Comparison of ENCODE assay signal across 25 cellular contexts in genomic region chr4:2968381-2968780, GRCh38. TPM values are rescaled to one million over a fixed set of nuclear protein-coding genes. Genes with fewer than 3 reads are reported as not detected.
DNase-seq lines count a peak whose midpoint lies in the region; ATAC-seq and TF ChIP-seq lines count a peak whose summit lies in the region.
"Had no signal": no experiment of that assay in that cellular context is flagged by ENCODE, and none has a peak within 500 bp of the region (broad histone marks: within the 10 kb centered on the region; RNA-seq: fewer than 3 reads in every experiment).

No MANE protein-coding gene starts in this region.

- ATAC-seq in WTC11 = no peak
- ATAC-seq: CD8-positive, alpha-beta T cell had no signal

- H3K4me3 Mint-ChIP-seq in activated CD4-positive, alpha-beta T cell treated with anti-CD3 and anti-CD28 coated beads, Interleukin-2, amount 10 ng/mL, durations not matched to agents 24 days and 14 days = no peak overlapping the region
- no peak overlapping the region for H3K4me3 Mint-ChIP-seq in WTC11
- H3K4me3 Mint-ChIP-seq in CD8-positive, alpha-beta memory T cell = peak overlapping the region in 1 of 7 donors; percentile 55
- H3K4me3 Mint-ChIP-seq: B cell; CD8-positive, alpha-beta T cell had no signal

- peaks cover 3% of the 10 kb centered on the region for H4K20me1 ChIP-seq in osteoblast (ENCODE audit: insufficient read depth, low read length)

- no peak overlapping the region for H3K4me3 ChIP-seq in choroid plexus epithelial cell (ENCODE audit: low read depth, low read length)
- no peak overlapping the region for H3K4me3 ChIP-seq in CD8-positive, alpha-beta memory T cell (ENCODE audit: low read length)
- H3K4me3 ChIP-seq in osteoblast (ENCODE audit: insufficient read depth, low read length) = no peak overlapping the region
- H3K4me3 ChIP-seq: SJSA1 had no signal

- H2AFZ ChIP-seq in osteoblast (ENCODE audit: low read length) = no peak overlapping the region

- peaks cover 8% of the 10 kb centered on the region for H3K4me1 ChIP-seq in CD8-positive, alpha-beta memory T cell (ENCODE audit: insufficient read depth, low read length)
- H3K4me1 ChIP-seq in osteoblast (ENCODE audit: insufficient read depth, low read length) = peaks cover 9% of the 10 kb centered on the region
- H3K4me1 ChIP-seq: SJSA1 had no signal

- H3K36me3 ChIP-seq in CD8-positive, alpha-beta memory T cell (ENCODE audit: insufficient read depth, low read length) = no peaks in the 10 kb centered on the region
- no peaks in the 10 kb centered on the region for H3K36me3 ChIP-seq in osteoblast (ENCODE audit: insufficient read depth, low read length)
- H3K36me3 ChIP-seq: SJSA1 had no signal

- intact Hi-C loops in activated CD4-positive, alpha-beta T cell treated with anti-CD3 and anti-CD28 coated beads, Interleukin-2, amount 10 ng/mL, durations not matched to agents 24 days and 14 days (cut with micrococcal nuclease) = no loop called here

- DNase-seq in NCI-H226 = peak; percentile 33
- DNase-seq in choroid plexus epithelial cell (ENCODE audit: low read depth) = peak; percentile 62
- DNase-seq in iris pigment epithelial cell (ENCODE audit: low read depth) = peak; percentile 56
- DNase-seq in renal cortical epithelial cell (ENCODE audit: low read depth) = peak; percentile 57
- no peak for DNase-seq in activated CD4-positive, alpha-beta T cell treated with anti-CD3 and anti-CD28 coated beads, Interleukin-2, amount 10 ng/mL, durations not matched to agents 24 days and 14 days
- no peak for DNase-seq in WTC11 (ENCODE audit: low spot score)
- no peak for DNase-seq in CD8-positive, alpha-beta memory T cell
- no peak for DNase-seq in osteoblast (ENCODE audit: insufficient read length, low spot score, missing footprints)
- DNase-seq: Calu3; CD8-positive, alpha-beta T cell; DMS153; DND-41; NCI-H1105; NCI-H1436 treated with DMSO at 0.1 percent for 48 hours; NCI-H187 treated with DMSO at 0.1 percent for 48 hours; NCI-H2107; NCI-H446 treated with DMSO at 0.1 percent for 48 hours; NCI-H526; NCI-H82; Right ventricle myocardium superior; RPMI8226 had no signal

- POLR2A ChIA-PET in WTC11 (lab: Charles Lee) = no interaction called here
- POLR2A ChIA-PET in CD8-positive, alpha-beta memory T cell (lab: Charles Lee) = no interaction called here

- peaks cover 6% of the 10 kb centered on the region for H3K4me1 Mint-ChIP-seq in activated CD4-positive, alpha-beta T cell treated with anti-CD3 and anti-CD28 coated beads, Interleukin-2, amount 10 ng/mL, durations not matched to agents 24 days and 14 days
- peaks cover 8% of the 10 kb centered on the region for H3K4me1 Mint-ChIP-seq in WTC11
- peaks cover 4 to 9% (median 6%) of the 10 kb centered on the region in 3 donors for H3K4me1 Mint-ChIP-seq in CD8-positive, alpha-beta memory T cell

- H3K79me2 ChIP-seq in osteoblast (ENCODE audit: insufficient read depth, low read length) = peaks cover 22% of the 10 kb centered on the region

- CTCF ChIA-PET in WTC11 (lab: Charles Lee) = interaction anchor here (0.6 kb wide), 1 partner anchor 10 kb away, joined by 3 read pairs; no protein-coding TSS in a partner anchor
- CTCF ChIA-PET in CD8-positive, alpha-beta memory T cell (lab: Charles Lee) = interaction anchor here (0.8 kb wide), 1 partner anchor 104 kb away, joined by 3 read pairs; no protein-coding TSS in a partner anchor

- H3K9me3 Mint-ChIP-seq in activated CD4-positive, alpha-beta T cell treated with anti-CD3 and anti-CD28 coated beads, Interleukin-2, amount 10 ng/mL, durations not matched to agents 24 days and 14 days = no peaks in the 10 kb centered on the region
- no peaks in the 10 kb centered on the region for H3K9me3 Mint-ChIP-seq in WTC11
- no peaks in the 10 kb centered on the region for H3K9me3 Mint-ChIP-seq in CD8-positive, alpha-beta memory T cell
- H3K9me3 Mint-ChIP-seq: CD8-positive, alpha-beta T cell had no signal

- H3K27me3 ChIP-seq in CD8-positive, alpha-beta memory T cell (ENCODE audit: insufficient read depth, low read length, poor library complexity, severe bottlenecking) = no peaks in the 10 kb centered on the region
- no peaks in the 10 kb centered on the region for H3K27me3 ChIP-seq in osteoblast (ENCODE audit: insufficient read depth, low read length)
- H3K27me3 ChIP-seq: SJSA1 had no signal

- TF ChIP-seq CTCF in choroid plexus epithelial cell (conservative IDR thresholded peaks at IDR 0.05; ENCODE audit: low read depth, low read length) (no peak), WTC11 (IDR thresholded peaks at IDR 0.05) (no peak), osteoblast (IDR thresholded peaks at IDR 0.05; ENCODE audit: extremely low read depth, low read depth, low read length) (no peak)

- no peak overlapping the region for H3K27ac Mint-ChIP-seq in activated CD4-positive, alpha-beta T cell treated with anti-CD3 and anti-CD28 coated beads, Interleukin-2, amount 10 ng/mL, durations not matched to agents 24 days and 14 days
- no peak overlapping the region for H3K27ac Mint-ChIP-seq in WTC11
- H3K27ac Mint-ChIP-seq in CD8-positive, alpha-beta memory T cell = no peak overlapping the region
- H3K27ac Mint-ChIP-seq: B cell; CD8-positive, alpha-beta T cell had no signal

- no peaks in the 10 kb centered on the region for H3K9me3 ChIP-seq in CD8-positive, alpha-beta memory T cell (ENCODE audit: low read length)
- no peaks in the 10 kb centered on the region for H3K9me3 ChIP-seq in osteoblast (ENCODE audit: low read depth, low read length)
- H3K9me3 ChIP-seq: SJSA1 had no signal

- no peaks in the 10 kb centered on the region for H3K27me3 Mint-ChIP-seq in activated CD4-positive, alpha-beta T cell treated with anti-CD3 and anti-CD28 coated beads, Interleukin-2, amount 10 ng/mL, durations not matched to agents 24 days and 14 days
- H3K27me3 Mint-ChIP-seq in WTC11 (ENCODE audit: low read depth) = peaks cover 17% of the 10 kb centered on the region
- H3K27me3 Mint-ChIP-seq in CD8-positive, alpha-beta memory T cell = peaks cover 0 to 2% of the 10 kb centered on the region in 2 donors
- H3K27me3 Mint-ChIP-seq: B cell had no signal

- peaks cover 3% of the 10 kb centered on the region for H3K36me3 Mint-ChIP-seq in activated CD4-positive, alpha-beta T cell treated with anti-CD3 and anti-CD28 coated beads, Interleukin-2, amount 10 ng/mL, durations not matched to agents 24 days and 14 days (ENCODE audit: low read depth)
- no peaks in the 10 kb centered on the region for H3K36me3 Mint-ChIP-seq in WTC11
- H3K36me3 Mint-ChIP-seq in CD8-positive, alpha-beta memory T cell = peaks cover 0 to 1% (median 0%) of the 10 kb centered on the region in 3 donors
- H3K36me3 Mint-ChIP-seq: CD8-positive, alpha-beta T cell had no signal

- no peak overlapping the region for H3K27ac ChIP-seq in CD8-positive, alpha-beta memory T cell (ENCODE audit: low read depth, low read length)
- no peak overlapping the region for H3K27ac ChIP-seq in osteoblast (ENCODE audit: low read depth, low read length)
- H3K27ac ChIP-seq: C4-2B, HL-60, SJSA1 had no signal

- no peak overlapping the region for H3K4me2 ChIP-seq in osteoblast (ENCODE audit: insufficient read depth, low read length)

TF ChIP-seq in WTC11, 78 proteins besides CTCF, POLR2A, EP300 and RAD21 (continues in another document):
- TF ChIP-seq, protein P1, sequence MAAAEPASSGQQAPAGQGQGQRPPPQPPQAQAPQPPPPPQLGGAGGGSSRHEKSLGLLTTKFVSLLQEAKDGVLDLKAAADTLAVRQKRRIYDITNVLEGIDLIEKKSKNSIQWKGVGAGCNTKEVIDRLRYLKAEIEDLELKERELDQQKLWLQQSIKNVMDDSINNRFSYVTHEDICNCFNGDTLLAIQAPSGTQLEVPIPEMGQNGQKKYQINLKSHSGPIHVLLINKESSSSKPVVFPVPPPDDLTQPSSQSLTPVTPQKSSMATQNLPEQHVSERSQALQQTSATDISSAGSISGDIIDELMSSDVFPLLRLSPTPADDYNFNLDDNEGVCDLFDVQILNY (CRISPR knock-in tag; IDR thresholded peaks at IDR 0.05) = no peak
- TF ChIP-seq GABPB1 (CRISPR knock-in tag; IDR thresholded peaks at IDR 0.05) = no peak
- TF ChIP-seq FOXJ3 (CRISPR knock-in tag; IDR thresholded peaks at IDR 0.05; ENCODE audit: borderline replicate concordance) = no peak
- TF ChIP-seq ZNF219 (CRISPR knock-in tag; IDR thresholded peaks at IDR 0.05; ENCODE audit: borderline replicate concordance) = no peak
- no peak for TF ChIP-seq MXD4 (CRISPR knock-in tag; IDR thresholded peaks at IDR 0.05; ENCODE audit: borderline replicate concordance)
- TF ChIP-seq TCF7 (CRISPR knock-in tag; IDR thresholded peaks at IDR 0.05; ENCODE audit: low read depth) = no peak
- TF ChIP-seq, protein P2, sequence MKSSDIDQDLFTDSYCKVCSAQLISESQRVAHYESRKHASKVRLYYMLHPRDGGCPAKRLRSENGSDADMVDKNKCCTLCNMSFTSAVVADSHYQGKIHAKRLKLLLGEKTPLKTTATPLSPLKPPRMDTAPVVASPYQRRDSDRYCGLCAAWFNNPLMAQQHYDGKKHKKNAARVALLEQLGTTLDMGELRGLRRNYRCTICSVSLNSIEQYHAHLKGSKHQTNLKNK (CRISPR knock-in tag; IDR thresholded peaks at IDR 0.05) = no peak
- TF ChIP-seq TEAD4 (CRISPR knock-in tag; IDR thresholded peaks at IDR 0.05) = no peak

RNA-seq across cellular contexts. Expression of gene GRK4, which starts 5.0 kb away (rescaled TPM):
- total RNA-seq in renal cortical epithelial cell (4.7 and 5.7 TPM in 2 replicates), WTC11 (2021) (1.4 to 3.5 TPM (median 1.6 TPM) in 3 replicates), osteoblast (7.4 and 7.6 TPM in 2 replicates)
- 4.6 and 5.3 TPM in 2 replicates for total RNA-seq in activated CD4-positive, alpha-beta T cell treated with anti-CD3 and anti-CD28 coated beads, Interleukin-2, amount 10 ng/mL, durations not matched to agents 24 days and 14 days
- 1 to 10 TPM; 5.4 to 7.7 TPM for total RNA-seq in CD8-positive, alpha-beta memory T cell
- 2.5 TPM for polyA plus RNA-seq in CD8-positive, alpha-beta memory T cell

RNA-seq across cellular contexts. Expression of gene NOP14, which starts 5.2 kb away (rescaled TPM):
- total RNA-seq in renal cortical epithelial cell (15.5 and 30.5 TPM in 2 replicates), WTC11 (2021) (33.9 to 39.1 TPM (median 35.7 TPM) in 3 replicates), osteoblast (24.2 and 30.0 TPM in 2 replicates)
- 132 and 141 TPM in 2 replicates for total RNA-seq in activated CD4-positive, alpha-beta T cell treated with anti-CD3 and anti-CD28 coated beads, Interleukin-2, amount 10 ng/mL, durations not matched to agents 24 days and 14 days
- total RNA-seq in CD8-positive, alpha-beta memory T cell = 100 to 1,000 TPM; 156 to 165 TPM
- 26.5 TPM for polyA plus RNA-seq in CD8-positive, alpha-beta memory T cell

Comparison
In these comparisons a context has a peak if more than half of its experiments do, and no peak if none do; other contexts are left out.
1. DNase-seq: peak in NCI-H226 (single experiment), choroid plexus epithelial cell (single experiment), iris pigment epithelial cell (single experiment) and renal cortical epithelial cell (single experiment); none in activated CD4-positive, alpha-beta T cell treated with anti-CD3 and anti-CD28 coated beads, Interleukin-2, amount 10 ng/mL, durations not matched to agents 24 days and 14 days (single experiment), WTC11 (single experiment), CD8-positive, alpha-beta memory T cell (0 of 5) and osteoblast (single experiment).